In the genomic region with DNA sequence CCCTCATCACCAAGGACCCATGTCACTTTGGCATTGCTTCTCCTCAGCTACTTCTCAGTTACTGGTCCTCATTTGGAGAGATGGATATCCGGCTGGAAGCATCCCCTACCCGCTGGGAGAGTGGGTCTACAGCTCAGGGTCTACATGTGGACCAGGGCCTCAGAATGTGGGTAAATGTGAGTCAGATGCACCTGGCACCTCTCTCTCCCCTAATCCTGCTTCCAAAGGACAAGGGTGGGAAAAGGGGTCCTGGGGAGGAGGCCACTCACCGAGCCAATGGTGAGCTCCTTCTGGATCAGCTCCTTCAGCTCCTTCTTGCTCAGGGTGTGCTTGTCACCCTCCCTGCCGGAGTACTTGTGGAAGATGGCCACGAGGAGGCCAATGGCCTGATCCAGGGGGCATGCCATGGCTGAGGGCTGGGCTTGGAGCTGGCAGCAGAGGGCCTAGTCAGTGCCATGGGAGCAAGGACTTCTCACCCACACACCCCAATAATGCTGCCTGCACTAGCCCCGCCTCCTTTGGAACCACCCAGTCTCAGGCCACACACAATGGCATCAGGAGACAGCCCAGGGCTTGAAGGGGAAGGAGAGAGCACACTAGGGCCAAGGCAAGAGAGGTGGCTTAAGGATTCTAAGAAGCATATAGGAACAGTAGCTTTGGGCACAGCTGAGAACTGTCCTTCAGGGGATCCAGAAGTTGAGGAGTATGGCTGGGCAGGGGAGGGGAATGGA, we compare ENCODE assay signal across 8 cellular contexts. TPM values are rescaled to one million over a fixed set of nuclear protein-coding genes. Genes with fewer than 3 reads are reported as not detected.
DNase-seq lines count a peak whose midpoint lies in the region; ATAC-seq and TF ChIP-seq lines count a peak whose summit lies in the region.

No MANE protein-coding gene starts in this region.

- H3K27me3 ChIP-seq in foreskin keratinocyte = no peaks in the 10 kb centered on the region

- H3K27ac Mint-ChIP-seq in osteocyte (ENCODE audit: unreplicated experiment) = peak overlapping the region; percentile 84

- H3K27ac ChIP-seq in foreskin keratinocyte = peak overlapping the region; percentile 84

- TF ChIP-seq CTCF in foreskin keratinocyte (conservative IDR thresholded peaks at IDR 0.05) (peak; percentile 5), osteocyte (IDR thresholded peaks at IDR 0.05) (no peak)

- H3K4me1 ChIP-seq in foreskin keratinocyte = peaks cover 30% of the 10 kb centered on the region

- no peaks in the 10 kb centered on the region for H3K36me3 Mint-ChIP-seq in osteocyte (ENCODE audit: unreplicated experiment)

- H3K27me3 Mint-ChIP-seq in osteocyte (ENCODE audit: unreplicated experiment) = no peaks in the 10 kb centered on the region

- H3K4me1 Mint-ChIP-seq in osteocyte (ENCODE audit: unreplicated experiment) = peaks cover 40% of the 10 kb centered on the region

- ATAC-seq in foreskin keratinocyte (no peak), HG03469 (IDR thresholded peaks at IDR 0.05; ENCODE audit: unreplicated experiment) (no peak), GM21515 (IDR thresholded peaks at IDR 0.05; ENCODE audit: unreplicated experiment) (no peak)

- H3K9me3 Mint-ChIP-seq in osteocyte (ENCODE audit: unreplicated experiment) = no peaks in the 10 kb centered on the region

- DNase-seq in C1 segment of cervical spinal cord (lab: John Stamatoyannopoulos, UW) = peak in 10 of 14 donors; percentile 23 to 79 (median 42)
- DNase-seq in HK-2 (ENCODE audit: unreplicated experiment) = peak; percentile 54
- peak; percentile 68 to 71 for DNase-seq in activated T-cell treated with anti-CD3 and anti-CD28 coated beads, Interleukin-2, amount 50 U/mL, for 48 hours
- peak in 1 of 2 donors; percentile 35 for DNase-seq in foreskin keratinocyte
- DNase-seq in osteocyte (ENCODE audit: extremely low spot score, unreplicated experiment) = no peak
- no peak for DNase-seq in Kasumi-1 (lab: John Stamatoyannopoulos, UW)

- H3K4me3 Mint-ChIP-seq in osteocyte (ENCODE audit: unreplicated experiment) = no peak overlapping the region

RNA-seq across cellular contexts. Expression of a gene that starts 0.7 kb away (rescaled TPM):
- 3,644 and 4,242 TPM in 2 replicates for total RNA-seq in foreskin keratinocyte
- polyA plus RNA-seq in foreskin keratinocyte = 6,268 and 7,449 TPM in 2 replicates
- 0.99 and 1.1 TPM in 2 replicates for total RNA-seq in osteocyte

RNA-seq across cellular contexts. Expression of a gene that starts 5.6 kb away (rescaled TPM):
- total RNA-seq in foreskin keratinocyte = 0.27 TPM in 1 of 2 replicates, not detected in the other
- polyA plus RNA-seq in foreskin keratinocyte = 0.50 and 0.73 TPM in 2 replicates
- total RNA-seq in osteocyte = 1.0 TPM in 1 of 2 replicates, not detected in the other

RNA-seq across cellular contexts. Expression of a gene that starts 10.5 kb away (rescaled TPM):
- total RNA-seq in foreskin keratinocyte (12.1 and 23.7 TPM in 2 replicates), osteocyte (337 and 353 TPM in 2 replicates)
- polyA plus RNA-seq in foreskin keratinocyte = 22.8 and 43.2 TPM in 2 replicates

RNA-seq across cellular contexts. Expression of a gene that starts 14.0 kb away (rescaled TPM):
- total RNA-seq in foreskin keratinocyte (14.3 and 18.5 TPM in 2 replicates), osteocyte (5.7 and 7.5 TPM in 2 replicates)
- polyA plus RNA-seq in foreskin keratinocyte = 21.4 and 29.0 TPM in 2 replicates

RNA-seq across cellular contexts. Expression of a gene that starts 30.5 kb away (rescaled TPM):
- total RNA-seq in foreskin keratinocyte (19,361 and 22,376 TPM in 2 replicates), osteocyte (8.9 and 11.7 TPM in 2 replicates)
- 28,573 and 30,723 TPM in 2 replicates for polyA plus RNA-seq in foreskin keratinocyte

Comparison
In these comparisons a context has a peak if more than half of its experiments do, and no peak if none do; other contexts are left out.
1. DNase-seq: peak in C1 segment of cervical spinal cord (10 of 14), HK-2 (single experiment) and activated T-cell treated with anti-CD3 and anti-CD28 coated beads, Interleukin-2, amount 50 U/mL, for 48 hours (2 of 2); none in osteocyte (single experiment) and Kasumi-1 (0 of 2).
2. RNA of a gene that starts 0.7 kb away (total RNA-seq): 3,644 to 4,242 TPM in foreskin keratinocyte; 0.99 to 1.1 TPM in osteocyte; every median in the first group is over 1,000 times any median in the second.
3. RNA of a gene that starts 10.5 kb away (total RNA-seq): 337 to 353 TPM in osteocyte; 12.1 to 23.7 TPM in foreskin keratinocyte; every median in the first group is over 10 times any median in the second.